ENCODE assay signal across 8 cellular contexts in genomic region chr7:56105508-56105907, GRCh38. TPM values are rescaled to one million over a fixed set of nuclear protein-coding genes. Genes with fewer than 3 reads are reported as not detected.
A peak's percentile ranks its signal among the peaks of the same experiment; 100 is the strongest.
DNase-seq lines count a peak whose midpoint lies in the region; ATAC-seq and TF ChIP-seq lines count a peak whose summit lies in the region.

No MANE protein-coding gene starts in this region.

- ATAC-seq in HG03378 (IDR thresholded peaks at IDR 0.05; ENCODE audit: unreplicated experiment) (peak; percentile 38), aorta (ENCODE audit: low FRiP score) (peak; percentile 23), HG03025 (IDR thresholded peaks at IDR 0.05; ENCODE audit: low FRiP score, unreplicated experiment) (no peak), GM21360 (IDR thresholded peaks at IDR 0.05; ENCODE audit: unreplicated experiment) (no peak)

- H3K79me2 ChIP-seq in SU-DHL-6 (ENCODE audit: insufficient read depth, low read length): peaks cover 32% of the 10 kb centered on the region

- H3K36me3 ChIP-seq in SU-DHL-6 (ENCODE audit: low read length): peaks cover 32% of the 10 kb centered on the region
- H3K36me3 ChIP-seq in ectodermal cell (ENCODE audit: control insufficient read depth, insufficient read depth, low read length): peaks cover 7% of the 10 kb centered on the region
- peaks cover 35% of the 10 kb centered on the region for H3K36me3 ChIP-seq in muscle layer of colon (ENCODE audit: insufficient read depth, low read length)
- H3K36me3 ChIP-seq in aorta (ENCODE audit: control insufficient read depth in 1 of 2, insufficient read depth in 2 of 2, low read length in 1 of 2): peaks cover 0 to 7% of the 10 kb centered on the region in 2 donors

- DNase-seq in GF-D8 (lab: John Stamatoyannopoulos, UW): peak; percentile 58
- DNase-seq in aorta: peak in 1 of 2 donors; percentile 63

- H3K9me3 ChIP-seq in SU-DHL-6 (ENCODE audit: insufficient read depth, low read length) (no peaks in the 10 kb centered on the region), ectodermal cell (ENCODE audit: control insufficient read depth, low read length) (peaks cover under 1% of the 10 kb centered on the region), muscle layer of colon (ENCODE audit: low read length) (no peaks in the 10 kb centered on the region), aorta (ENCODE audit: control insufficient read depth, low read length) (no peaks in the 10 kb centered on the region)

- intact Hi-C loops in aorta (cut with DNase I): loop anchor here (5.0 to 10.0 kb wide), 2 partner anchors 179 to 182 kb away; no protein-coding TSS in a partner anchor

- 43 to 45% methylated on average over 6 of the region's 6 CpGs for WGBS in ectodermal cell, 2 experiments
- 23% methylated on average over 6 of the region's 6 CpGs for WGBS in aorta, 2 donors

- no peak for TF ChIP-seq CTCF in SU-DHL-6 (IDR thresholded peaks at IDR 0.05; ENCODE audit: insufficient read depth, low read length, poor library complexity, severe bottlenecking)

- H3K27me3 ChIP-seq in SU-DHL-6 (ENCODE audit: low read length) (no peaks in the 10 kb centered on the region), ectodermal cell (ENCODE audit: control insufficient read depth, insufficient read depth, low read length, poor library complexity, severe bottlenecking) (no peaks in the 10 kb centered on the region), muscle layer of colon (ENCODE audit: control insufficient read depth in 1 of 2, insufficient read depth in 2 of 2, low read length in 2 of 2) (no peaks in the 10 kb centered on the region), aorta (ENCODE audit: control insufficient read depth in 1 of 2, insufficient read depth in 2 of 2, low read length in 1 of 2) (no peaks in the 10 kb centered on the region)

- H4K20me1 ChIP-seq in SU-DHL-6 (ENCODE audit: low read depth, low read length): peaks cover 21% of the 10 kb centered on the region

- H3K27ac ChIP-seq in SU-DHL-6 (ENCODE audit: low read depth, low read length) (peak overlapping the region; percentile 63), ectodermal cell (ENCODE audit: insufficient read depth, low read depth, low read length, poor library complexity, severe bottlenecking) (no peak overlapping the region), muscle layer of colon (ENCODE audit: low read depth, low read length) (peak overlapping the region; percentile 91), aorta (ENCODE audit: low read depth in 1 of 2, low read length in 2 of 2) (no peak overlapping the region)

- no peaks in the 10 kb centered on the region for H3K4me1 ChIP-seq in ectodermal cell (ENCODE audit: control insufficient read depth, insufficient read depth, low read length)
- H3K4me1 ChIP-seq in muscle layer of colon (ENCODE audit: insufficient read depth, low read length): peaks cover 12% of the 10 kb centered on the region
- no peaks in the 10 kb centered on the region for H3K4me1 ChIP-seq in aorta (ENCODE audit: control insufficient read depth in 1 of 2, insufficient read depth in 2 of 2, low read length in 2 of 2)

- H3K4me3 ChIP-seq in SU-DHL-6 (ENCODE audit: insufficient read depth, low read length, poor library complexity, severe bottlenecking) (peak overlapping the region; percentile 98), ectodermal cell (ENCODE audit: insufficient read depth, low read depth, low read length) (peak overlapping the region; percentile 65), muscle layer of colon (ENCODE audit: low read depth in 1 of 2, low read length in 2 of 2) (peak overlapping the region; percentile 94 to 98), aorta (ENCODE audit: low read length in 2 of 2) (peak overlapping the region; percentile 98)

- H3K9ac ChIP-seq in SU-DHL-6 (ENCODE audit: low read length): peak overlapping the region; percentile 90
- peak overlapping the region; percentile 91 for H3K9ac ChIP-seq in muscle layer of colon (ENCODE audit: low read length)

- H3K4me2 ChIP-seq in SU-DHL-6 (ENCODE audit: low read depth, low read length, poor library complexity, severe bottlenecking): peak overlapping the region; percentile 83

- peaks cover 21% of the 10 kb centered on the region for H3F3A ChIP-seq in SU-DHL-6 (ENCODE audit: insufficient read depth)

- H2AFZ ChIP-seq in SU-DHL-6 (ENCODE audit: low read depth, low read length, severe bottlenecking): no peak overlapping the region

- no peaks in the 10 kb centered on the region for H3K9me2 ChIP-seq in SU-DHL-6 (replicated peaks; ENCODE audit: insufficient read depth, low read length)

RNA-seq across cellular contexts. Expression of gene CHCHD2, which starts 0.8 kb away (rescaled TPM):
- 152 TPM for polyA plus RNA-seq in ectodermal cell (2013, experiment 1 of 4)
- 131 TPM for polyA plus RNA-seq in ectodermal cell (2013, experiment 2 of 4)
- 139 TPM for polyA plus RNA-seq in ectodermal cell (2013, experiment 3 of 4)
- polyA plus RNA-seq in ectodermal cell (2013, experiment 4 of 4): 141 TPM
- 100 to 1,000 TPM; 187 to 240 TPM for total RNA-seq in aorta
- 100 to 1,000 TPM; 379 to 492 TPM for polyA plus RNA-seq in aorta

RNA-seq across cellular contexts. Expression of gene NUPR2, which starts 10.7 kb away (rescaled TPM):
- polyA plus RNA-seq in ectodermal cell (2013, experiment 1 of 4): not detected
- polyA plus RNA-seq in ectodermal cell (2013, experiment 2 of 4): not detected
- not detected for polyA plus RNA-seq in ectodermal cell (2013, experiment 3 of 4)
- polyA plus RNA-seq in ectodermal cell (2013, experiment 4 of 4): not detected
- 1 to 10 TPM in 1 of 2 donors, under 1 TPM in 1; 0.62 to 1.1 TPM for total RNA-seq in aorta
- polyA plus RNA-seq in aorta: 1 to 10 TPM; 1.3 to 3.3 TPM

RNA-seq across cellular contexts. Expression of gene PHKG1, which starts 12.8 kb away (rescaled TPM):
- polyA plus RNA-seq in ectodermal cell (2013, experiment 1 of 4): not detected
- 0.20 TPM for polyA plus RNA-seq in ectodermal cell (2013, experiment 2 of 4)
- not detected for polyA plus RNA-seq in ectodermal cell (2013, experiment 3 of 4)
- 0.28 TPM for polyA plus RNA-seq in ectodermal cell (2013, experiment 4 of 4)
- 1 to 10 TPM; 4.6 to 9.3 TPM for total RNA-seq in aorta
- polyA plus RNA-seq in aorta: 10 to 100 TPM in 1 of 2 donors, 1 to 10 TPM in 1; 2.9 to 20.5 TPM

RNA-seq across cellular contexts. Expression of gene SUMF2, which starts 41.4 kb away (rescaled TPM):
- 121 TPM for polyA plus RNA-seq in ectodermal cell (2013, experiment 1 of 4)
- 117 TPM for polyA plus RNA-seq in ectodermal cell (2013, experiment 2 of 4)
- polyA plus RNA-seq in ectodermal cell (2013, experiment 3 of 4): 105 TPM
- 102 TPM for polyA plus RNA-seq in ectodermal cell (2013, experiment 4 of 4)
- 100 to 1,000 TPM in 1 of 2 donors, 10 to 100 TPM in 1; 95.2 to 118 TPM for total RNA-seq in aorta
- 100 to 1,000 TPM in 1 of 2 donors, 10 to 100 TPM in 1; 47.7 to 143 TPM for polyA plus RNA-seq in aorta

RNA-seq across cellular contexts. Expression of gene CCT6A, which starts 53.9 kb away (rescaled TPM):
- polyA plus RNA-seq in ectodermal cell (2013, experiment 1 of 4): 260 TPM
- 274 TPM for polyA plus RNA-seq in ectodermal cell (2013, experiment 2 of 4)
- 209 TPM for polyA plus RNA-seq in ectodermal cell (2013, experiment 3 of 4)
- 224 TPM for polyA plus RNA-seq in ectodermal cell (2013, experiment 4 of 4)
- 10 to 100 TPM; 80.6 to 82.8 TPM for total RNA-seq in aorta
- polyA plus RNA-seq in aorta: 100 to 1,000 TPM in 1 of 2 donors, 10 to 100 TPM in 1; 88.1 to 115 TPM

Comparison
In these comparisons a context has a peak if more than half of its experiments do, and no peak if none do; other contexts are left out.
1. ATAC-seq: peak in HG03378 (single experiment) and aorta (single experiment); none in HG03025 (single experiment) and GM21360 (single experiment).
2. H3K27ac ChIP-seq: peak in SU-DHL-6 (single experiment) and muscle layer of colon (single experiment); none in ectodermal cell (single experiment) and aorta (0 of 2).
3. Peak in every context shown above with its lines, with median percentiles within 50 percentile points of each other: H3K4me3 ChIP-seq.